14 cellular contexts compared by ENCODE assay signal in genomic region chr20:19737025-19737424, GRCh38. TPM values are rescaled to one million over a fixed set of nuclear protein-coding genes. Genes with fewer than 3 reads are reported as not detected.
A peak's percentile ranks its signal among the peaks of the same experiment; 100 is the strongest.
DNase-seq lines count a peak whose midpoint lies in the region; ATAC-seq, FAIRE-seq and TF ChIP-seq lines count a peak whose summit lies in the region.
"Had no signal": no experiment of that assay in that cellular context is flagged by ENCODE, and none has a peak within 500 bp of the region (broad histone marks: within the 10 kb centered on the region; RNA-seq: fewer than 3 reads in every experiment).

No MANE protein-coding gene starts in this region.

- H2AFZ ChIP-seq in GM12878 (ENCODE audit: control insufficient read depth, low read depth, low read length): no peak overlapping the region
- H2AFZ ChIP-seq: GM23338 had no signal

- H3K36me3 ChIP-seq in GM12878 (ENCODE audit: control insufficient read depth in 2 of 2, insufficient read depth in 2 of 2, low read length in 1 of 2) (no peaks in the 10 kb centered on the region), MG63 (no peaks in the 10 kb centered on the region)

- H3K4me2 ChIP-seq in GM12878 (ENCODE audit: control insufficient read depth, insufficient read depth): no peak overlapping the region
- H3K4me2 ChIP-seq: GM23338 had no signal

- H3K27ac Mint-ChIP-seq in HFFc6: no peak overlapping the region
- no peak overlapping the region for H3K27ac Mint-ChIP-seq in activated naive CD4-positive, alpha-beta T cell treated with anti-CD3 and anti-CD28 coated beads, Interleukin-2, amount 10 ng/mL, durations not matched to agents 7 days and 5 days
- H3K27ac Mint-ChIP-seq: GM23338; T-helper 1 cell treated with Interleukin-12 subunit alpha and Interleukin-12 subunit beta and Interleukin-4 antibody, amounts not matched to agents 30 μg/mL and 1 μg/mL, for 36 hours had no signal

- no peak for TF ChIP-seq RAD21 in GM12878 (IDR thresholded peaks at IDR 0.05; ENCODE audit: insufficient read depth, low read depth, low read length)

- no peak overlapping the region for H3K9ac ChIP-seq in GM12878 (ENCODE audit: control insufficient read depth, insufficient read depth, low read length)

- no peak overlapping the region for H3K27ac ChIP-seq in GM12878 (ENCODE audit: control insufficient read depth, insufficient read depth)

- H3K27me3 ChIP-seq in GM12878 (replicated peaks in 1 of 2; ENCODE audit: control insufficient read depth in 2 of 2, insufficient read depth in 2 of 2, low read length in 1 of 2) (no peaks in the 10 kb centered on the region), MG63 (no peaks in the 10 kb centered on the region)

- TF ChIP-seq POLR2A in GM12878 (IDR thresholded peaks at IDR 0.05; ENCODE audit: low read depth, low read length): no peak

- H3K79me2 ChIP-seq in GM12878 (ENCODE audit: control insufficient read depth, insufficient read depth, low read length): no peaks in the 10 kb centered on the region

- H3K27me3 Mint-ChIP-seq in HFFc6 (ENCODE audit: insufficient read depth): peaks cover 9% of the 10 kb centered on the region
- H3K27me3 Mint-ChIP-seq in activated naive CD4-positive, alpha-beta T cell treated with anti-CD3 and anti-CD28 coated beads, Interleukin-2, amount 10 ng/mL, durations not matched to agents 7 days and 5 days: peaks cover 8% of the 10 kb centered on the region

- RAD21 ChIA-PET in GM12878 (lab: Charles Lee; ENCODE audit: unreplicated experiment): interaction anchor here (0.9 to 1.8 kb wide), 12 partner anchors 14 to 123 kb away, joined by 3 to 21 read pairs (median 4); no protein-coding TSS in a partner anchor

- SMC1A ChIA-PET in GM12878 (lab: Charles Lee; ENCODE audit: uncharacterized antibody, unreplicated experiment): interaction anchor here (0.7 to 3.4 kb wide), 20 partner anchors 11 to 198 kb away, joined by 3 to 30 read pairs (median 5); no protein-coding TSS in a partner anchor

- no peaks in the 10 kb centered on the region for H3K9me3 Mint-ChIP-seq in HFFc6
- H3K9me3 Mint-ChIP-seq in activated naive CD4-positive, alpha-beta T cell treated with anti-CD3 and anti-CD28 coated beads, Interleukin-2, amount 10 ng/mL, durations not matched to agents 7 days and 5 days: no peaks in the 10 kb centered on the region
- H3K9me3 Mint-ChIP-seq: GM23338; T-helper 1 cell treated with Interleukin-12 subunit alpha and Interleukin-12 subunit beta and Interleukin-4 antibody, amounts not matched to agents 30 μg/mL and 1 μg/mL, for 36 hours had no signal

- CTCF ChIA-PET in GM12878 (lab: Yijun Ruan, JAX): interaction anchor here (0.6 to 1.9 kb wide), 9 partner anchors 14 to 74 kb away, joined by 3 to 10 read pairs (median 5); no protein-coding TSS in a partner anchor
- CTCF ChIA-PET in activated naive CD4-positive, alpha-beta T cell treated with anti-CD3 and anti-CD28 coated beads, Interleukin-2, amount 10 ng/mL, durations not matched to agents 7 days and 5 days (lab: Charles Lee): no interaction called here

- H3K4me1 Mint-ChIP-seq in HFFc6 (ENCODE audit: low read depth): peaks cover 39% of the 10 kb centered on the region
- no peaks in the 10 kb centered on the region for H3K4me1 Mint-ChIP-seq in activated naive CD4-positive, alpha-beta T cell treated with anti-CD3 and anti-CD28 coated beads, Interleukin-2, amount 10 ng/mL, durations not matched to agents 7 days and 5 days

- H4K20me1 ChIP-seq in GM12878 (ENCODE audit: control insufficient read depth, insufficient read depth): no peaks in the 10 kb centered on the region

- POLR2A ChIA-PET in GM12878 (lab: Charles Lee): interaction anchor here (0.6 to 1.3 kb wide), 6 partner anchors 20 to 154 kb away, joined by 3 to 7 read pairs (median 4); no protein-coding TSS in a partner anchor

- no peak overlapping the region for H3K4me3 ChIP-seq in AG10803 (ENCODE audit: low read length)
- H3K4me3 ChIP-seq in GM12878: no peak overlapping the region
- no peak overlapping the region for H3K4me3 ChIP-seq in MG63
- H3K4me3 ChIP-seq: GM23338 had no signal

- in situ Hi-C loops in GM12878 (cut with MboI): no loop called here

- peak; percentile 95 for ATAC-seq in GM12878
- ATAC-seq: GM23338, left lobe of liver had no signal

- 1% methylated on average over 4 of the region's 4 CpGs for WGBS in GM12878 (ENCODE audit: insufficient coverage, insufficient replicate concordance, low lambda C conversion rate, missing lambda C conversion rate)

- no peak overlapping the region for H3K4me3 Mint-ChIP-seq in HFFc6
- H3K4me3 Mint-ChIP-seq in activated naive CD4-positive, alpha-beta T cell treated with anti-CD3 and anti-CD28 coated beads, Interleukin-2, amount 10 ng/mL, durations not matched to agents 7 days and 5 days: no peak overlapping the region
- H3K4me3 Mint-ChIP-seq: GM23338; T-helper 1 cell treated with Interleukin-12 subunit alpha and Interleukin-12 subunit beta and Interleukin-4 antibody, amounts not matched to agents 30 μg/mL and 1 μg/mL, for 36 hours had no signal

- peak; percentile 76 for DNase-seq in AG10803 (ENCODE audit: low read depth)
- peak; percentile 24 for DNase-seq in HFFc6
- peak; percentile 37 for DNase-seq in GM12878 (ENCODE audit: low read depth, low spot score)
- DNase-seq in mucosa of gallbladder (ENCODE audit: low spot score): peak; percentile 38
- no peak for DNase-seq in MG63
- DNase-seq in activated naive CD4-positive, alpha-beta T cell treated with anti-CD3 and anti-CD28 coated beads, Interleukin-2, amount 10 ng/mL, durations not matched to agents 7 days and 5 days: no peak
- no peak for DNase-seq in cortex of kidney (lab: John Stamatoyannopoulos, UW)
- no peak for DNase-seq in OCI-M2 (lab: John Stamatoyannopoulos, UW; ENCODE audit: unreplicated experiment)
- DNase-seq: anterior cingulate cortex, Karpas-422 had no signal

- intact Hi-C loops in GM12878 (cut with micrococcal nuclease; ENCODE audit: unreplicated experiment): no loop called here

- TF ChIP-seq CTCF in AG10803 (conservative IDR thresholded peaks at IDR 0.05; ENCODE audit: low read length) (no peak), HFFc6 (IDR thresholded peaks at IDR 0.05) (no peak), GM12878 (IDR thresholded peaks at IDR 0.05 in 2 of 3, conservative IDR thresholded peaks at IDR 0.05 in 1 of 3; ENCODE audit: control insufficient read depth in 2 of 3, extremely low read depth in 1 of 3, insufficient read depth in 1 of 3, low read depth in 3 of 3, low read length in 3 of 3) (no peak)

- no TSS peak for BruUV-seq in GM12878 (replicated peaks; lab: Mats Ljungman, UMichigan)

- H3K36me3 Mint-ChIP-seq in HFFc6 (ENCODE audit: low read depth): no peaks in the 10 kb centered on the region
- H3K36me3 Mint-ChIP-seq in activated naive CD4-positive, alpha-beta T cell treated with anti-CD3 and anti-CD28 coated beads, Interleukin-2, amount 10 ng/mL, durations not matched to agents 7 days and 5 days: no peaks in the 10 kb centered on the region

- TF ChIP-seq EP300 in GM12878 (IDR thresholded peaks at IDR 0.05; ENCODE audit: borderline replicate concordance in 1 of 2, control insufficient read depth in 1 of 2, low read depth in 2 of 2, low read length in 2 of 2): peak in 1 of 2 experiments; percentile 62; a peak in 1 of 4 replicates

- H3K9me3 ChIP-seq in GM12878 (replicated peaks; ENCODE audit: control insufficient read depth, insufficient read depth, low read length) (no peaks in the 10 kb centered on the region), MG63 (no peaks in the 10 kb centered on the region)

- no peaks in the 10 kb centered on the region for H3K4me1 ChIP-seq in GM12878 (ENCODE audit: control insufficient read depth, insufficient read depth, low read length)

- FAIRE-seq in GM12878 (lab: Jason Lieb, UNC): no peak
- FAIRE-seq: G401.6 had no signal

TF ChIP-seq in GM12878, 131 proteins besides CTCF, POLR2A, EP300 and RAD21 (continues in another document):
- TF ChIP-seq TCF3 (IDR thresholded peaks at IDR 0.05; ENCODE audit: borderline replicate concordance, insufficient read depth, low read depth, low read length) (no peak), CHD1 (IDR thresholded peaks at IDR 0.05; ENCODE audit: low read depth, low read length) (no peak)
- TF ChIP-seq, protein P1, sequence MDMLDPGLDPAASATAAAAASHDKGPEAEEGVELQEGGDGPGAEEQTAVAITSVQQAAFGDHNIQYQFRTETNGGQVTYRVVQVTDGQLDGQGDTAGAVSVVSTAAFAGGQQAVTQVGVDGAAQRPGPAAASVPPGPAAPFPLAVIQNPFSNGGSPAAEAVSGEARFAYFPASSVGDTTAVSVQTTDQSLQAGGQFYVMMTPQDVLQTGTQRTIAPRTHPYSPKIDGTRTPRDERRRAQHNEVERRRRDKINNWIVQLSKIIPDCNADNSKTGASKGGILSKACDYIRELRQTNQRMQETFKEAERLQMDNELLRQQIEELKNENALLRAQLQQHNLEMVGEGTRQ (IDR thresholded peaks at IDR 0.05; ENCODE audit: borderline replicate concordance, low read depth, low read length): no peak

RNA-seq across cellular contexts. Expression of gene RIN2, which starts 21.0 kb away (rescaled TPM):
- total RNA-seq in HFFc6 (2021; fragmentation: NEBNext Ultra II Directional; extraction: Animal tissue kit (Norgen Biotek cat#: 25700)): 10 to 100 TPM; 41.0 to 44.0 (median 43.5) TPM
- 1.3 and 2.0 TPM in 2 replicates for total RNA-seq in GM12878 (2013; cell fraction: nucleolus; rRNA removed)
- total RNA-seq in GM12878 (2014; rRNA removed): 7.2 and 8.0 TPM in 2 replicates
- total RNA-seq in GM12878 (2014; rRNA removed; fragmentation: Illumina TruSeq; extraction: Trizol): 5.1 and 5.4 TPM in 2 replicates
- 8.5 and 10.7 TPM in 2 replicates for total RNA-seq in GM12878 (2021)
- polyA plus RNA-seq in GM12878 (2011; ENCODE audit: low read depth): not detected
- 0.68 and 0.75 TPM in 2 replicates for polyA plus RNA-seq in GM12878 (2011; rRNA removed)
- polyA plus RNA-seq in GM12878 (2011; cell fraction: cytosol; rRNA removed): 0.28 and 0.46 TPM in 2 replicates
- 0.54 and 0.90 TPM in 2 replicates for polyA plus RNA-seq in GM12878 (2011; cell fraction: nucleus; rRNA removed)
- polyA plus RNA-seq in GM12878 (2012): 0.04 and 0.15 TPM in 2 replicates
- polyA plus RNA-seq in GM12878 (2014; fragmentation: Illumina TruSeq; extraction: Trizol): 3.2 and 4.1 TPM in 2 replicates
- 1 to 10 TPM; 3.6 to 5.5 TPM for polyA plus RNA-seq in GM12878 (2014; fragmentation: Nextera tagmentation; extraction: Ambion mirVana)
- polyA plus RNA-seq in GM12878 (2014; rRNA removed): 2.9 and 3.4 TPM in 2 replicates
- 1 to 10 TPM; 4.4 to 4.6 TPM for polyA plus RNA-seq in GM12878 (2016; fragmentation: Nextera tagmentation; extraction: Ambion mirVana)
- 1.5 and 2.5 TPM in 2 replicates for polyA minus RNA-seq in GM12878 (2011; rRNA and poly(A)+ RNA removed)
- 0.62 TPM in 1 of 2 replicates, not detected in the other for polyA minus RNA-seq in GM12878 (2011; cell fraction: cytosol; rRNA and poly(A)+ RNA removed)
- 0.73 and 1.4 TPM in 2 replicates for polyA minus RNA-seq in GM12878 (2011; cell fraction: nucleus; rRNA and poly(A)+ RNA removed)
- total RNA-seq in mucosa of gallbladder: 88.7 TPM
- 14.3 and 15.2 TPM in 2 replicates for total RNA-seq in MG63 (2014; rRNA removed; shearing (Covaris generic); ENCODE audit: low replicate concordance)

Comparison
In these comparisons a context has a peak if more than half of its experiments do, and no peak if none do; other contexts are left out.
1. DNase-seq: peak in AG10803 (single experiment), HFFc6 (single experiment), GM12878 (single experiment) and mucosa of gallbladder (single experiment); none in MG63 (single experiment), activated naive CD4-positive, alpha-beta T cell treated with anti-CD3 and anti-CD28 coated beads, Interleukin-2, amount 10 ng/mL, durations not matched to agents 7 days and 5 days (single experiment), cortex of kidney (single experiment) and OCI-M2 (single experiment).